In genomic region chr9:134024828-134025605, GRCh38 we compare ENCODE assay signal across 8 cellular contexts. TPM values are rescaled to one million over a fixed set of nuclear protein-coding genes. Genes with fewer than 3 reads are reported as not detected.
DNase-seq lines count a peak whose midpoint lies in the region; ATAC-seq and TF ChIP-seq lines count a peak whose summit lies in the region.

BRD3OS (plus strand) TSS chr9:134025481; CDS start chr9:134026748, 1,267 bp downstream.

- H3K27me3 ChIP-seq in lower lobe of right lung (ENCODE audit: low read depth): no peaks in the 10 kb centered on the region

- no peaks in the 10 kb centered on the region for H3K27me3 Mint-ChIP-seq in activated CD8-positive, alpha-beta T cell treated with anti-CD3 and anti-CD28 coated beads, Interleukin-2, amount 10 ng/mL, durations not matched to agents 7 days and 5 days (ENCODE audit: low read depth)

- H3K36me3 ChIP-seq in lower lobe of right lung: peaks cover 7% of the 10 kb centered on the region

- peaks cover 16% of the 10 kb centered on the region for H3K4me1 Mint-ChIP-seq in activated CD8-positive, alpha-beta T cell treated with anti-CD3 and anti-CD28 coated beads, Interleukin-2, amount 10 ng/mL, durations not matched to agents 7 days and 5 days (ENCODE audit: low read depth)

- POLR2A ChIA-PET in activated CD8-positive, alpha-beta T cell treated with anti-CD3 and anti-CD28 coated beads, Interleukin-2, amount 10 ng/mL, durations not matched to agents 7 days and 5 days (lab: Charles Lee): interaction anchor here (0.6 to 1.3 kb wide), 4 partner anchors 31 to 825 kb away, joined by 3 to 6 read pairs (median 4); no protein-coding TSS in a partner anchor

- peak within 1 kb of the TSS; percentile 75 for H3K4me3 ChIP-seq in lower lobe of right lung

- ATAC-seq in GM19455 (IDR thresholded peaks at IDR 0.05; ENCODE audit: unreplicated experiment) (peak; percentile 82), lower lobe of right lung (peak; percentile 96 to 99)
- peak; percentile 88 for ATAC-seq in activated CD8-positive, alpha-beta T cell treated with anti-CD3 and anti-CD28 coated beads, Interleukin-2, amount 10 ng/mL, durations not matched to agents 7 days and 5 days

- CTCF ChIA-PET in activated CD8-positive, alpha-beta T cell treated with anti-CD3 and anti-CD28 coated beads, Interleukin-2, amount 10 ng/mL, durations not matched to agents 7 days and 5 days (lab: Charles Lee): interaction anchor here (0.6 to 1.6 kb wide), 9 partner anchors 9 to 74 kb away, joined by 3 to 5 read pairs (median 4); no protein-coding TSS in a partner anchor

- H3K36me3 Mint-ChIP-seq in activated CD8-positive, alpha-beta T cell treated with anti-CD3 and anti-CD28 coated beads, Interleukin-2, amount 10 ng/mL, durations not matched to agents 7 days and 5 days (ENCODE audit: low read depth): peaks cover 6% of the 10 kb centered on the region

- intact Hi-C loops in lower lobe of right lung (cut with DNase I): no loop called here

- H3K27ac Mint-ChIP-seq in activated CD8-positive, alpha-beta T cell treated with anti-CD3 and anti-CD28 coated beads, Interleukin-2, amount 10 ng/mL, durations not matched to agents 7 days and 5 days: peak within 1 kb of the TSS; percentile 70

- H3K9me3 ChIP-seq in lower lobe of right lung: no peaks in the 10 kb centered on the region

- no peak for TF ChIP-seq CTCF in C4-2B (conservative IDR thresholded peaks at IDR 0.05)
- TF ChIP-seq CTCF in lower lobe of right lung (IDR thresholded peaks at IDR 0.05): no peak

- peak; percentile 87 for DNase-seq in HPDE6-E6E7 (ENCODE audit: extremely low spot score)
- DNase-seq in NK-92 (lab: John Stamatoyannopoulos, UW; ENCODE audit: unreplicated experiment): peak; percentile 55
- peak; percentile 95 for DNase-seq in activated CD8-positive, alpha-beta T cell treated with anti-CD3 and anti-CD28 coated beads, Interleukin-2, amount 10 ng/mL, durations not matched to agents 7 days and 5 days
- DNase-seq in effector CD4-positive, alpha-beta T cell: peak; percentile 87
- peak; percentile 99 for DNase-seq in lower lobe of right lung
- DNase-seq in stimulated activated CD4-positive, alpha-beta T cell treated with anti-CD3 and anti-CD28 coated beads, TNF-alpha, amount 100 ng/mL, for 1 hour (ENCODE audit: low read depth in 3 of 3, low spot score in 1 of 3): peak; percentile 77 to 87 (median 85)

- peaks cover 11% of the 10 kb centered on the region for H3K4me1 ChIP-seq in lower lobe of right lung

- H3K27ac ChIP-seq in C4-2B (peak within 1 kb of the TSS; percentile 66), lower lobe of right lung (peak within 1 kb of the TSS; percentile 70)

- no peaks in the 10 kb centered on the region for H3K9me3 Mint-ChIP-seq in activated CD8-positive, alpha-beta T cell treated with anti-CD3 and anti-CD28 coated beads, Interleukin-2, amount 10 ng/mL, durations not matched to agents 7 days and 5 days (ENCODE audit: insufficient read depth)

- H3K4me3 Mint-ChIP-seq in activated CD8-positive, alpha-beta T cell treated with anti-CD3 and anti-CD28 coated beads, Interleukin-2, amount 10 ng/mL, durations not matched to agents 7 days and 5 days: peak within 1 kb of the TSS; percentile 79

RNA-seq across cellular contexts. Expression of gene BRD3OS, which starts in this region (rescaled TPM):
- total RNA-seq in activated CD8-positive, alpha-beta T cell treated with anti-CD3 and anti-CD28 coated beads, Interleukin-2, amount 10 ng/mL, durations not matched to agents 7 days and 5 days: 10 to 100 TPM; 13.5 to 16.0 TPM
- 15.6 TPM for total RNA-seq in lower lobe of right lung

Comparison
In these comparisons a context has a peak if more than half of its experiments do, and no peak if none do; other contexts are left out.
1. Peak in every context shown above with its lines: DNase-seq, ATAC-seq, H3K4me3 ChIP-seq and H3K27ac ChIP-seq.